Comparison of ENCODE assay signal across 9 cellular contexts in the genomic region with DNA sequence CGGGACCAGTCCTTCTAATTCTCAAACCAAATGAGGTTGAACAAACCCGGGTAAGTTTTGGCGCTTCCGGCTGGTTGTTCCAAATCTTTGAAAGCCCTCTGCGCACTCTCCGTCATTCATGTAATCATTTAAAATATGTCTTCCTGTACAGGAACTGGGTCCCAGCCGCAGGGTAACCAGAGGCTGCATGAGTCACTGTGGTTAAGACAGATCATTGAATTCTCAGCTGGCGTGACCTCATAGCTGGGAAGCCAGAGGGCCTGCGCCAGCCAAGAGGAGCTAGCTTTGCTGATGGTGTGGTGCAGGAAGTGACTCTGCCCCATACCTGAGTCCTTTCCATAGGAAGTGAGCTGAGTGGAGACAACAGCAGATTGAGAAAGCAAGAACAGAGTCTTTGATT.
DNase-seq lines count a peak whose midpoint lies in the region; ATAC-seq and TF ChIP-seq lines count a peak whose summit lies in the region.
"Had no signal": no experiment of that assay in that cellular context is flagged by ENCODE, and none has a peak within 500 bp of the region (broad histone marks: within the 10 kb centered on the region; RNA-seq: fewer than 3 reads in every experiment).

No MANE protein-coding gene starts in this region.

- no peak overlapping the region for H3K27ac ChIP-seq in gastroesophageal sphincter
- H3K27ac ChIP-seq: ovary had no signal

- TF ChIP-seq EP300 in gastroesophageal sphincter (IDR thresholded peaks at IDR 0.05), result no peak

- no peak for TF ChIP-seq CTCF in gastroesophageal sphincter (IDR thresholded peaks at IDR 0.05)

- peaks cover 0 to 4% of the 10 kb centered on the region in 2 donors for H3K9me3 Mint-ChIP-seq in activated T-cell treated with anti-CD3 and anti-CD28 coated beads, Interleukin-2, amount 50 U/mL, for 72 hours

- no peaks in the 10 kb centered on the region for H3K27me3 Mint-ChIP-seq in activated T-cell treated with anti-CD3 and anti-CD28 coated beads, Interleukin-2, amount 50 U/mL, for 72 hours (ENCODE audit: low read depth)

- H3K36me3 Mint-ChIP-seq in activated T-cell treated with anti-CD3 and anti-CD28 coated beads, Interleukin-2, amount 50 U/mL, for 72 hours (ENCODE audit: insufficient read depth in 2 of 2), result peaks cover 0 to 11% of the 10 kb centered on the region in 2 donors

- no peaks in the 10 kb centered on the region for H3K36me3 ChIP-seq in gastroesophageal sphincter
- H3K36me3 ChIP-seq: ovary had no signal

- H3K9me3 ChIP-seq in gastroesophageal sphincter, result no peaks in the 10 kb centered on the region
- H3K9me3 ChIP-seq: ovary had no signal

- H3K4me1 Mint-ChIP-seq in activated T-cell treated with anti-CD3 and anti-CD28 coated beads, Interleukin-2, amount 50 U/mL, for 72 hours (ENCODE audit: low read depth), result peaks cover 43% of the 10 kb centered on the region

- DNase-seq in GDM1 (lab: John Stamatoyannopoulos, UW), result peak; percentile 75
- peak; percentile 35 for DNase-seq in RPMI8226
- DNase-seq in activated T-cell treated with anti-CD3 and anti-CD28 coated beads, Interleukin-2, amount 50 U/mL, for 72 hours, result peak; percentile 89 to 93
- peak; percentile 91 for DNase-seq in stimulated activated CD4-positive, alpha-beta T cell treated with anti-CD3 and anti-CD28 coated beads, Interleukin-15, amount 100 ng/mL, for 24 hours
- no peak for DNase-seq in erythroblast (lab: John Stamatoyannopoulos, UW)

- no peak overlapping the region for H3K4me3 ChIP-seq in gastroesophageal sphincter
- H3K4me3 ChIP-seq: ovary had no signal

- WGBS in gastroesophageal sphincter (ENCODE audit: low coverage in 1 of 2), 2 donors, result 67 to 80% methylated on average over 1 to 9 of the region's 9 CpGs

- TF ChIP-seq POLR2A in gastroesophageal sphincter (IDR thresholded peaks at IDR 0.05) (no peak), erythroblast (IDR thresholded peaks at IDR 0.05; ENCODE audit: low read length) (no peak)

- no peaks in the 10 kb centered on the region for H3K4me1 ChIP-seq in gastroesophageal sphincter

- H3K4me3 Mint-ChIP-seq in activated T-cell treated with anti-CD3 and anti-CD28 coated beads, Interleukin-2, amount 50 U/mL, for 72 hours, result peak overlapping the region; percentile 88 to 89

- H3K27me3 ChIP-seq in gastroesophageal sphincter, result no peaks in the 10 kb centered on the region
- H3K27me3 ChIP-seq: ovary had no signal

- H3K27ac Mint-ChIP-seq in activated T-cell treated with anti-CD3 and anti-CD28 coated beads, Interleukin-2, amount 50 U/mL, for 72 hours, result peak overlapping the region; percentile 98

- ATAC-seq in activated T-cell treated with anti-CD3 and anti-CD28 coated beads, Interleukin-2, amount 50 U/mL, for 72 hours (replicated peaks in 1 of 2), result peak; percentile 97
- peak; percentile 68 for ATAC-seq in gastroesophageal sphincter
- ATAC-seq in GM18498 (IDR thresholded peaks at IDR 0.05; ENCODE audit: unreplicated experiment), result no peak
- ATAC-seq in HG03520 (IDR thresholded peaks at IDR 0.05; ENCODE audit: unreplicated experiment), result no peak

Comparison
In these comparisons a context has a peak if more than half of its experiments do, and no peak if none do; other contexts are left out.
1. DNase-seq: peak in GDM1 (single experiment), RPMI8226 (single experiment), activated T-cell treated with anti-CD3 and anti-CD28 coated beads, Interleukin-2, amount 50 U/mL, for 72 hours (2 of 2) and stimulated activated CD4-positive, alpha-beta T cell treated with anti-CD3 and anti-CD28 coated beads, Interleukin-15, amount 100 ng/mL, for 24 hours (single experiment); none in erythroblast (0 of 2).
2. ATAC-seq: peak in activated T-cell treated with anti-CD3 and anti-CD28 coated beads, Interleukin-2, amount 50 U/mL, for 72 hours (2 of 2) and gastroesophageal sphincter (single experiment); none in GM18498 (single experiment) and HG03520 (single experiment).